Comparison of ENCODE assay signal across 9 cellular contexts in the genomic region with DNA sequence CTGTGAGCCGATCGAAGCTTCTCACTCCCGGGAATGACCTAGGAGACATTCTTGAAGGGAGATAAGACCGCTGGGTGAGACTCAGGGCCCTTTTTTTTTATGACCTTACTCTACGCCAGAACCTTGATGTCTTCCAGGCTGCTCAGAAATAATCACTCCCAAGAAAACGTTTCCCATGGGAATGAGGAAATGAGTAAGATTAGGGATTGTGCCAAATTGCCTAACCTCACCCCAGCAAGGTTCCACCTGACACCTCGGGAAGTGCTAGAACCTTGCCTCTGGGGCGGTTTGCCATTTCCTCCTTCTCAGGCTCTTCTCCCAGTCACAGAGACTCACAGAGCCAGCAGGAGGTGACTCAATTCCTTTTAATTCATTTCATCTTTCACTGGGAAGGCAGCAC. TPM values are rescaled to one million over a fixed set of nuclear protein-coding genes. Genes with fewer than 3 reads are reported as not detected.
DNase-seq lines count a peak whose midpoint lies in the region; ATAC-seq and TF ChIP-seq lines count a peak whose summit lies in the region.
"Had no signal": no experiment of that assay in that cellular context is flagged by ENCODE, and none has a peak within 500 bp of the region (broad histone marks: within the 10 kb centered on the region; RNA-seq: fewer than 3 reads in every experiment).

No MANE protein-coding gene starts in this region.

- no peak for ATAC-seq in Right ventricle myocardium inferior
- ATAC-seq in lung (ENCODE audit: insufficient read depth, low FRiP score) = no peak
- ATAC-seq in HG03108 (IDR thresholded peaks at IDR 0.05; ENCODE audit: unreplicated experiment) = no peak

- H3K4me3 ChIP-seq in cardiac fibroblast (replicated peaks in 1 of 2; ENCODE audit: low read depth in 2 of 2, low read length in 2 of 2) (peak overlapping the region in 1 of 2 donors; percentile 19), lung (no peak overlapping the region), lower leg skin (ENCODE audit: low read depth, poor library complexity, severe bottlenecking) (no peak overlapping the region)

- TF ChIP-seq CTCF in cardiac fibroblast (IDR thresholded peaks at IDR 0.05; ENCODE audit: low read depth, low read length) (no peak), lung (IDR thresholded peaks at IDR 0.05; ENCODE audit: control extremely low read depth, extremely low read depth) (no peak), lower leg skin (IDR thresholded peaks at IDR 0.05) (no peak)

- H3K27ac ChIP-seq in lung (ENCODE audit: low read depth in 1 of 2, low read length in 1 of 2) = peak overlapping the region in 1 of 2 donors; percentile 98

- H3K27me3 ChIP-seq in lung (ENCODE audit: control insufficient read depth, insufficient read depth) = no peaks in the 10 kb centered on the region

- TF ChIP-seq POLR2A in lower leg skin (IDR thresholded peaks at IDR 0.05) = no peak

- H3K9me3 ChIP-seq in lung (ENCODE audit: control insufficient read depth in 2 of 2, insufficient read depth in 1 of 2, low read length in 1 of 2) = no peaks in the 10 kb centered on the region

- H3K4me1 ChIP-seq in lung (ENCODE audit: control insufficient read depth in 2 of 2, insufficient read depth in 2 of 2, low read length in 2 of 2) = peaks cover 0 to 22% of the 10 kb centered on the region in 2 donors

- WGBS in lung, 2 donors = 34 to 51% methylated on average over 8 of the region's 8 CpGs
- 32 to 38% methylated on average over 8 of the region's 8 CpGs for WGBS in lower leg skin, 2 donors

- intact Hi-C loops in cardiac septum (cut with DNase I) (loop anchor here (5.0 kb wide), 1 partner anchor 59 kb away; a partner anchor contains a TSS), Right ventricle myocardium inferior (cut with DNase I) (loop anchor here (5.0 kb wide), 1 partner anchor 59 kb away; a partner anchor contains a TSS), lower leg skin (cut with DNase I; ENCODE audit: low total_unique reads) (no loop called here)

- H3K36me3 ChIP-seq in lung (ENCODE audit: control insufficient read depth in 2 of 2, insufficient read depth in 2 of 2, low read length in 2 of 2) = peaks cover 0 to 4% of the 10 kb centered on the region in 2 donors

- DNase-seq in cardiac septum (ENCODE audit: low spot score) = peak; percentile 79
- DNase-seq in Right ventricle myocardium inferior (ENCODE audit: missing footprints) = no peak
- DNase-seq in cardiac fibroblast (ENCODE audit: low read depth in 2 of 2) = peak; percentile 89 to 93
- DNase-seq in lung (ENCODE audit: low spot score) = peak; percentile 69
- DNase-seq in NOMO-1 treated with DMSO at 0.1 percent for 48 hours (lab: John Stamatoyannopoulos, UW; ENCODE audit: unreplicated experiment) = no peak
- DNase-seq in T-helper 9 cell = no peak
- DNase-seq in lower leg skin (ENCODE audit: low spot score in 2 of 2) = no peak
- DNase-seq: NCI-H1417 had no signal

RNA-seq across cellular contexts. Expression of a gene that starts 2.3 kb away (rescaled TPM):
- 9.9 TPM for total RNA-seq in cardiac septum
- 17.4 TPM for total RNA-seq in Right ventricle myocardium inferior
- total RNA-seq in lung = 10 to 100 TPM in 1 of 2 donors, 1 to 10 TPM in 1; 7.5 to 10.9 TPM
- polyA plus RNA-seq in lung = 10 to 100 TPM in 1 of 2 donors, 1 to 10 TPM in 1; 6.9 to 10.3 TPM
- 10 to 100 TPM in 2 of 4 donors, 1 to 10 TPM in 2; 5.4 to 16.5 (median 9.3) TPM for total RNA-seq in lower leg skin

RNA-seq across cellular contexts. Expression of a gene that starts 57.6 kb away (rescaled TPM):
- total RNA-seq in cardiac septum = 82.8 TPM
- 113 TPM for total RNA-seq in Right ventricle myocardium inferior
- 10 to 100 TPM; 33.6 to 63.7 TPM for total RNA-seq in lung
- 10 to 100 TPM; 82.0 to 89.9 TPM for polyA plus RNA-seq in lung
- 10 to 100 TPM; 23.8 to 43.4 (median 40.3) TPM for total RNA-seq in lower leg skin

Comparison
In these comparisons a context has a peak if more than half of its experiments do, and no peak if none do; other contexts are left out.
1. DNase-seq: peak in cardiac septum (single experiment), cardiac fibroblast (2 of 2) and lung (single experiment); none in Right ventricle myocardium inferior (single experiment), NOMO-1 treated with DMSO at 0.1 percent for 48 hours (single experiment), T-helper 9 cell (single experiment) and lower leg skin (0 of 2).